9 cellular contexts compared by ENCODE assay signal in genomic region chr3:172673210-172673679, GRCh38. TPM values are rescaled to one million over a fixed set of nuclear protein-coding genes. Genes with fewer than 3 reads are reported as not detected.
DNase-seq lines count a peak whose midpoint lies in the region; ATAC-seq and TF ChIP-seq lines count a peak whose summit lies in the region.
"Had no signal": no experiment of that assay in that cellular context is flagged by ENCODE, and none has a peak within 500 bp of the region (broad histone marks: within the 10 kb centered on the region; RNA-seq: fewer than 3 reads in every experiment).

No MANE protein-coding gene starts in this region.

- H3K27ac ChIP-seq in thyroid gland = no peak overlapping the region
- H3K27ac ChIP-seq: skin epidermis had no signal

- no peaks in the 10 kb centered on the region for H3K4me1 ChIP-seq in thyroid gland

- WGBS in thyroid gland, 2 donors = 28 to 34% methylated on average over 2 of the region's 2 CpGs

- no peaks in the 10 kb centered on the region for H3K9me3 ChIP-seq in thyroid gland

- CTCF ChIA-PET in WTC11 (lab: Charles Lee) = interaction anchor here (0.6 to 2.5 kb wide), 36 partner anchors 9 to 885 kb away, joined by 3 to 27 read pairs (median 5); partner anchors contain the start of genes ECT2, NCEH1 and TNFSF10

- H3K4me3 Mint-ChIP-seq in WTC11 = no peak overlapping the region
- H3K4me3 Mint-ChIP-seq in chondrocyte (ENCODE audit: unreplicated experiment) = no peak overlapping the region

- peaks cover 8% of the 10 kb centered on the region for H3K9me3 Mint-ChIP-seq in WTC11
- H3K9me3 Mint-ChIP-seq in chondrocyte (ENCODE audit: low read depth) = no peaks in the 10 kb centered on the region

- H3K4me3 ChIP-seq in AG09309 (ENCODE audit: control insufficient read depth, low read depth, low read length) (no peak overlapping the region), thyroid gland (replicated peaks in 1 of 3) (no peak overlapping the region)
- H3K4me3 ChIP-seq: skin epidermis had no signal

- H3K36me3 Mint-ChIP-seq in WTC11 = peaks cover 7% of the 10 kb centered on the region; the same call in 1 of the 2 replicates
- H3K36me3 Mint-ChIP-seq in chondrocyte (ENCODE audit: low read depth) = no peaks in the 10 kb centered on the region

- H3K27me3 Mint-ChIP-seq in WTC11 (ENCODE audit: low read depth) (no peaks in the 10 kb centered on the region), chondrocyte (ENCODE audit: low read depth) (no peaks in the 10 kb centered on the region)

- H3K27me3 ChIP-seq in thyroid gland = no peaks in the 10 kb centered on the region

- H3K27ac Mint-ChIP-seq in WTC11 = no peak overlapping the region
- H3K27ac Mint-ChIP-seq in chondrocyte (ENCODE audit: unreplicated experiment) = no peak overlapping the region

- TF ChIP-seq CTCF in AG09309 (IDR thresholded peaks at IDR 0.05; ENCODE audit: control insufficient read depth, insufficient read depth, low read depth, low read length, missing control alignments) = peak; percentile 80
- peak; percentile 84 for TF ChIP-seq CTCF in WTC11 (IDR thresholded peaks at IDR 0.05)
- TF ChIP-seq CTCF in chondrocyte (IDR thresholded peaks at IDR 0.05) = peak; percentile 94
- peak in 5 of 6 experiments; percentile 19 to 55 (median 35) for TF ChIP-seq CTCF in thyroid gland (IDR thresholded peaks at IDR 0.05)

- ATAC-seq in GM18870 (IDR thresholded peaks at IDR 0.05; ENCODE audit: unreplicated experiment) (peak; percentile 79), HG03196 (IDR thresholded peaks at IDR 0.05; ENCODE audit: unreplicated experiment) (peak; percentile 78), WTC11 (peak; percentile 80)

- DNase-seq in AG09309 (ENCODE audit: low read depth) (peak; percentile 37), NCI-H226 (peak; percentile 47), WTC11 (ENCODE audit: low spot score) (peak; percentile 83), chondrocyte (ENCODE audit: low spot score) (no peak), medulla oblongata (ENCODE audit: extremely low spot score) (peak; percentile 44), thyroid gland (peak; percentile 25 to 42)

- no peak for TF ChIP-seq POLR2A in thyroid gland (IDR thresholded peaks at IDR 0.05)

- intact Hi-C loops in thyroid gland (cut with DNase I) = no loop called here

- H3K4me1 Mint-ChIP-seq in WTC11 = peaks cover 30% of the 10 kb centered on the region
- H3K4me1 Mint-ChIP-seq in chondrocyte (ENCODE audit: low read depth) = peaks cover 45% of the 10 kb centered on the region

- POLR2A ChIA-PET in WTC11 (lab: Charles Lee) = interaction anchor here (1.5 kb wide), 1 partner anchor 77 kb away, joined by 4 read pairs; the partner anchor contains the start of gene ECT2

- no peaks in the 10 kb centered on the region for H3K36me3 ChIP-seq in thyroid gland

TF ChIP-seq in WTC11, 78 proteins besides CTCF, POLR2A, EP300 and RAD21:
- no peak for TF ChIP-seq ZNF281 (CRISPR knock-in tag; IDR thresholded peaks at IDR 0.05)

RNA-seq across cellular contexts. Expression of gene NCEH1, which starts 37.6 kb away (rescaled TPM):
- total RNA-seq in WTC11 (2021) (2.6 to 4.5 TPM (median 3.3 TPM) in 3 replicates), chondrocyte (6.5 to 7.1 TPM (median 6.7 TPM) in 3 replicates), thyroid gland (10 to 100 TPM in 3 of 4 donors, 1 to 10 TPM in 1; 8.3 to 12.4 (median 11.0) TPM)

Comparison
In these comparisons a context has a peak if more than half of its experiments do, and no peak if none do; other contexts are left out.
1. CTCF ChIP-seq: peak in every context shown above with its lines; median percentile 94 in chondrocyte; 84 in WTC11; 80 in AG09309; 35 in thyroid gland.